Comparison of ENCODE assay signal across 2 cellular contexts in genomic region chr5:1048162-1048721, GRCh38.
A peak's percentile ranks its signal among the peaks of the same experiment; 100 is the strongest.
TF ChIP-seq lines count a peak whose summit lies in the region.

No MANE protein-coding gene starts in this region.

TF ChIP-seq in HEK293, 187 proteins besides CTCF, POLR2A, EP300 and RAD21 (continued from another document):
- TF ChIP-seq ZBTB26 (tag by site-specific recombination; optimal IDR thresholded peaks at IDR 0.05): no peak

TF ChIP-seq in K562, 482 proteins besides CTCF, POLR2A, EP300 and RAD21 (continued from another document):
- TF ChIP-seq HMGXB4 (CRISPR knock-in tag; IDR thresholded peaks at IDR 0.05) (no peak), ELF4 (CRISPR knock-in tag; IDR thresholded peaks at IDR 0.05) (0 out of 2 replicates have a peak, but pooled peaks have one; percentile 21), HBP1 (CRISPR knock-in tag; IDR thresholded peaks at IDR 0.05) (no peak), TAF7 (tag; IDR thresholded peaks at IDR 0.05) (no peak), ZNF512 (tag; IDR thresholded peaks at IDR 0.05) (no peak), ZBTB34 (CRISPR knock-in tag; IDR thresholded peaks at IDR 0.05) (no peak), HNRNPL (IDR thresholded peaks at IDR 0.05; ENCODE audit: low read depth, low read length) (no peak), ZNF263 (CRISPR knock-in tag; IDR thresholded peaks at IDR 0.05; ENCODE audit: borderline replicate concordance) (no peak), ELF2 (CRISPR knock-in tag; IDR thresholded peaks at IDR 0.05) (no peak), OTX1 (CRISPR knock-in tag; IDR thresholded peaks at IDR 0.05) (0 out of 2 replicates have a peak, but pooled peaks have one; percentile 41), ZNF398 (CRISPR knock-in tag; IDR thresholded peaks at IDR 0.05) (no peak), EGR1 (conservative IDR thresholded peaks at IDR 0.05) (peak; percentile 43), CBFA2T3 (IDR thresholded peaks at IDR 0.05) (no peak), ZBTB43 (CRISPR knock-in tag; IDR thresholded peaks at IDR 0.05) (peak; percentile 13; the same call in 1 of the 2 replicates), ZNF699 (CRISPR knock-in tag; IDR thresholded peaks at IDR 0.05; ENCODE audit: insufficient replicate concordance) (no peak), ZHX1 (conservative IDR thresholded peaks at IDR 0.05; ENCODE audit: low read length) (no peak), ZNF384 (IDR thresholded peaks at IDR 0.05; ENCODE audit: low read depth, low read length) (no peak)
